Comparison of ENCODE assay signal across 33 cellular contexts in genomic region chr3:34000301-34000700, GRCh38.
"Had no signal": no experiment of that assay in that cellular context is flagged by ENCODE, and none has a peak within 500 bp of the region (broad histone marks: within the 10 kb centered on the region; RNA-seq: fewer than 3 reads in every experiment).

No MANE protein-coding gene starts in this region.

- H3K27me3 ChIP-seq: adrenal gland, body of pancreas, cardiac muscle cell, colonic mucosa, esophagus muscularis mucosa, pancreas, thyroid gland, upper lobe of left lung, vagina had no signal

- H3K36me3 ChIP-seq: adrenal gland, cardiac muscle cell, colonic mucosa, esophagus muscularis mucosa, pancreas, prostate gland, thyroid gland, upper lobe of left lung, vagina had no signal

- H3K4me3 ChIP-seq: adrenal gland, body of pancreas, cardiac muscle cell, colonic mucosa, dorsolateral prefrontal cortex, esophagus muscularis mucosa, pancreas, prostate gland, skin epidermis, thyroid gland, upper lobe of left lung, vagina had no signal

- FAIRE-seq: pancreas had no signal

- DNase-seq: activated CD4-positive, alpha-beta T cell treated with anti-CD3 and anti-CD28 coated beads for 1 hour; activated effector memory CD4-positive, alpha-beta T cell treated with Interleukin-2 at 50 U/mL for 16 hours; activated naive CD4-positive, alpha-beta T cell treated with anti-CD3 and anti-CD28 coated beads for 36 hours; activated naive CD8-positive, alpha-beta T cell treated with anti-CD3 and anti-CD28 coated beads for 36 hours; activated T-cell treated with anti-CD3 and anti-CD28 coated beads for 4 hours; adrenal gland; aorta; body of pancreas; cerebellar nuclear complex; colonic mucosa; dorsolateral prefrontal cortex; effector memory CD4-positive, alpha-beta T cell; foreskin melanocyte; left cardiac atrium; naive B cell; nephron progenitor cell; nucleus accumbens; pancreas; retina; stimulated activated CD4-positive, alpha-beta T cell treated with anti-CD3 and anti-CD28 coated beads, Interleukin-12 subunit alpha, Interleukin-12 subunit beta, amount 100 ng/mL, for 4 hours; stimulated activated CD4-positive, alpha-beta T cell treated with anti-CD3 and anti-CD28 coated beads, Interleukin-4, amount 100 ng/mL, for 1 hour; stimulated activated naive CD8-positive, alpha-beta T cell treated with anti-CD3 and anti-CD28 coated beads, Interleukin-15, amount 100 ng/mL, for 72 hours; substantia nigra; T-helper 17 cell; thyroid gland; upper lobe of left lung had no signal

- ATAC-seq: body of pancreas; left cardiac atrium; sciatic nerve; stimulated activated naive CD8-positive, alpha-beta T cell treated with anti-CD3 and anti-CD28 coated beads, Interleukin-15, amount 100 ng/mL, for 72 hours; T-helper 17 cell; WTC11 had no signal

- H3K4me1 ChIP-seq: adrenal gland, body of pancreas, colonic mucosa, esophagus muscularis mucosa, pancreas, prostate gland, thyroid gland, upper lobe of left lung, vagina had no signal

- H3K27ac ChIP-seq: adrenal gland, body of pancreas, cardiac muscle cell, colonic mucosa, dorsolateral prefrontal cortex, esophagus muscularis mucosa, pancreas, prostate gland, skin epidermis, thyroid gland, upper lobe of left lung, vagina had no signal

- H3K9me3 ChIP-seq: colonic mucosa, pancreas, prostate gland, thyroid gland, vagina had no signal
